In genomic region chr1:9410737-9411297, GRCh38 we compare ENCODE assay signal across 8 cellular contexts.
DNase-seq lines count a peak whose midpoint lies in the region; ATAC-seq and TF ChIP-seq lines count a peak whose summit lies in the region.

No MANE protein-coding gene starts in this region.

- H3K36me3 ChIP-seq in left lung, result no peaks in the 10 kb centered on the region

- peak overlapping the region; percentile 31 for H3K27ac Mint-ChIP-seq in activated CD4-positive, alpha-beta memory T cell treated with anti-CD3 and anti-CD28 coated beads for 36 hours

- ATAC-seq in HG02852 (IDR thresholded peaks at IDR 0.05; ENCODE audit: unreplicated experiment) (peak; percentile 40), left lung (peak; percentile 10), HG03175 (IDR thresholded peaks at IDR 0.05; ENCODE audit: unreplicated experiment) (no peak)

- POLR2A ChIA-PET in activated CD4-positive, alpha-beta memory T cell treated with anti-CD3 and anti-CD28 coated beads for 36 hours (lab: Charles Lee), result interaction anchor here (0.8 kb wide), 1 partner anchor 11 kb away, joined by 3 read pairs; no protein-coding TSS in a partner anchor

- peaks cover 15 to 16% of the 10 kb centered on the region in 2 donors for H3K4me1 ChIP-seq in left lung

- CTCF ChIA-PET in activated CD4-positive, alpha-beta memory T cell treated with anti-CD3 and anti-CD28 coated beads for 36 hours (lab: Charles Lee), result no interaction called here

- H3K4me1 Mint-ChIP-seq in activated CD4-positive, alpha-beta memory T cell treated with anti-CD3 and anti-CD28 coated beads for 36 hours (ENCODE audit: low read depth), result peaks cover 29% of the 10 kb centered on the region

- no peak for TF ChIP-seq CTCF in left lung (IDR thresholded peaks at IDR 0.05)

- H3K4me3 ChIP-seq in left lung, result no peak overlapping the region

- H3K27me3 Mint-ChIP-seq in activated CD4-positive, alpha-beta memory T cell treated with anti-CD3 and anti-CD28 coated beads for 36 hours, result no peaks in the 10 kb centered on the region

- H3K27me3 ChIP-seq in left lung, result no peaks in the 10 kb centered on the region

- DNase-seq in DMS114 treated with DMSO at 0.1 percent for 48 hours (lab: John Stamatoyannopoulos, UW; ENCODE audit: unreplicated experiment), result peak; percentile 25
- DNase-seq in activated CD4-positive, alpha-beta memory T cell treated with anti-CD3 and anti-CD28 coated beads for 36 hours, result peak; percentile 27
- no peak for DNase-seq in left lung
- no peak for DNase-seq in NCI-H345 treated with DMSO at 0.1 percent for 48 hours (lab: John Stamatoyannopoulos, UW; ENCODE audit: unreplicated experiment)
- no peak for DNase-seq in stimulated activated CD8-positive, alpha-beta memory T cell treated with anti-CD3 and anti-CD28 coated beads, Interleukin-4, amount 100 ng/mL, for 48 hours
- no peak for DNase-seq in middle frontal gyrus (ENCODE audit: extremely low spot score, low spot score)

- H3K36me3 Mint-ChIP-seq in activated CD4-positive, alpha-beta memory T cell treated with anti-CD3 and anti-CD28 coated beads for 36 hours, result no peaks in the 10 kb centered on the region

- no peak overlapping the region for H3K27ac ChIP-seq in left lung

- H3K4me3 Mint-ChIP-seq in activated CD4-positive, alpha-beta memory T cell treated with anti-CD3 and anti-CD28 coated beads for 36 hours, result peak overlapping the region; percentile 13

- H3K9me3 Mint-ChIP-seq in activated CD4-positive, alpha-beta memory T cell treated with anti-CD3 and anti-CD28 coated beads for 36 hours, result no peaks in the 10 kb centered on the region

- intact Hi-C loops in activated CD4-positive, alpha-beta memory T cell treated with anti-CD3 and anti-CD28 coated beads for 36 hours (cut with micrococcal nuclease), result no loop called here
- intact Hi-C loops in left lung (cut with DNase I), result no loop called here

- H3K9me3 ChIP-seq in left lung, result no peaks in the 10 kb centered on the region

Comparison
In these comparisons a context has a peak if more than half of its experiments do, and no peak if none do; other contexts are left out.
1. DNase-seq: peak in DMS114 treated with DMSO at 0.1 percent for 48 hours (single experiment) and activated CD4-positive, alpha-beta memory T cell treated with anti-CD3 and anti-CD28 coated beads for 36 hours (single experiment); none in left lung (0 of 2), NCI-H345 treated with DMSO at 0.1 percent for 48 hours (single experiment), stimulated activated CD8-positive, alpha-beta memory T cell treated with anti-CD3 and anti-CD28 coated beads, Interleukin-4, amount 100 ng/mL, for 48 hours (single experiment) and middle frontal gyrus (single experiment).